Comparison of ENCODE assay signal across 8 cellular contexts in genomic region chr1:56092684-56093083, GRCh38.
A peak's percentile ranks its signal among the peaks of the same experiment; 100 is the strongest.
DNase-seq lines count a peak whose midpoint lies in the region; ATAC-seq, FAIRE-seq and TF ChIP-seq lines count a peak whose summit lies in the region.
"Not testable (repeated sequence)": the region's sequence is repeated elsewhere in the genome, so short reads cannot be mapped to it uniquely, and the experiment has no call there.

No MANE protein-coding gene starts in this region.

- H3K9me3 Mint-ChIP-seq in WTC11 (peaks cover 11% of the 10 kb centered on the region), neural progenitor cell (peaks cover 12% of the 10 kb centered on the region)

- intact Hi-C loops in left ventricle myocardium superior (cut with micrococcal nuclease); vagina (cut with DNase I): not testable (repeated sequence)

- H4K20me1 ChIP-seq in neural progenitor cell (ENCODE audit: low read depth), result not testable (repeated sequence)

- not testable (repeated sequence) for H3K9me3 ChIP-seq in neural progenitor cell (ENCODE audit: low read depth); vagina

- DNase-seq in AG10803 (ENCODE audit: low read depth) (peak; percentile 45), EH (ENCODE audit: low read depth) (peak; percentile 40), H7 (peak; percentile 8), neural progenitor cell (ENCODE audit: low spot score) (peak; percentile 41)
- DNase-seq in WTC11 (ENCODE audit: low spot score); frontal cortex (ENCODE audit: low spot score in 2 of 2); left ventricle myocardium superior; vagina (ENCODE audit: extremely low spot score in 2 of 2): not testable (repeated sequence)

- not testable (repeated sequence) for H2AFZ ChIP-seq in neural progenitor cell (replicated peaks)

- peak; percentile 91 for FAIRE-seq in frontal cortex (lab: Jason Lieb, UNC)

- not testable (repeated sequence) for H3K27me3 ChIP-seq in H7 (ENCODE audit: control insufficient read depth, insufficient read depth, low read length); neural progenitor cell; vagina

- not testable (repeated sequence) for H3K36me3 ChIP-seq in H7 (replicated peaks; ENCODE audit: control insufficient read depth, insufficient read depth, low read length); neural progenitor cell; vagina

- H3K4me3 Mint-ChIP-seq in WTC11, neural progenitor cell: not testable (repeated sequence)

- not testable (repeated sequence) for H3K4me3 ChIP-seq in AG10803 (ENCODE audit: low read length); H7 (ENCODE audit: insufficient read depth, low read depth, low read length); neural progenitor cell; vagina

- H3K27me3 Mint-ChIP-seq in WTC11 (ENCODE audit: low read depth); neural progenitor cell (ENCODE audit: insufficient read depth, low read depth): not testable (repeated sequence)

- H3F3A ChIP-seq in neural progenitor cell (ENCODE audit: low read depth), result not testable (repeated sequence)

- not testable (repeated sequence) for H3K9ac ChIP-seq in neural progenitor cell

- not testable (repeated sequence) for H3K27ac ChIP-seq in neural progenitor cell
- H3K27ac ChIP-seq in vagina, result peak overlapping the region; percentile 48

- peaks cover 15% of the 10 kb centered on the region for H3K36me3 Mint-ChIP-seq in WTC11
- not testable (repeated sequence) for H3K36me3 Mint-ChIP-seq in neural progenitor cell

- H3K4me1 Mint-ChIP-seq in WTC11, neural progenitor cell: not testable (repeated sequence)

- H3K4me1 ChIP-seq in neural progenitor cell, result peaks cover 10% of the 10 kb centered on the region
- not testable (repeated sequence) for H3K4me1 ChIP-seq in vagina

- not testable (repeated sequence) for H3K27ac Mint-ChIP-seq in WTC11, neural progenitor cell

- peak overlapping the region; percentile 9 for H3K4me2 ChIP-seq in neural progenitor cell

- not testable (repeated sequence) for TF ChIP-seq POLR2A in vagina (IDR thresholded peaks at IDR 0.05)

- not testable (repeated sequence) for ATAC-seq in WTC11
- ATAC-seq in left ventricle myocardium superior, result peak; percentile 25

- CTCF ChIA-PET in WTC11 (lab: Charles Lee), result not testable (repeated sequence)

- H3K79me2 ChIP-seq in neural progenitor cell (ENCODE audit: low read depth), result not testable (repeated sequence)

- POLR2A ChIA-PET in WTC11 (lab: Charles Lee), result not testable (repeated sequence)

- not testable (repeated sequence) for TF ChIP-seq CTCF in AG10803 (conservative IDR thresholded peaks at IDR 0.05; ENCODE audit: low read length); WTC11 (IDR thresholded peaks at IDR 0.05); neural progenitor cell (IDR thresholded peaks at IDR 0.05); vagina (IDR thresholded peaks at IDR 0.05)

TF ChIP-seq in WTC11, 78 proteins besides CTCF, POLR2A, EP300 and RAD21:
- TF ChIP-seq HMGA2 (CRISPR knock-in tag; IDR thresholded peaks at IDR 0.05), result peak; percentile 26; the same call in 1 of the 2 replicates
